Comparison of ENCODE assay signal across 23 cellular contexts in the genomic region with DNA sequence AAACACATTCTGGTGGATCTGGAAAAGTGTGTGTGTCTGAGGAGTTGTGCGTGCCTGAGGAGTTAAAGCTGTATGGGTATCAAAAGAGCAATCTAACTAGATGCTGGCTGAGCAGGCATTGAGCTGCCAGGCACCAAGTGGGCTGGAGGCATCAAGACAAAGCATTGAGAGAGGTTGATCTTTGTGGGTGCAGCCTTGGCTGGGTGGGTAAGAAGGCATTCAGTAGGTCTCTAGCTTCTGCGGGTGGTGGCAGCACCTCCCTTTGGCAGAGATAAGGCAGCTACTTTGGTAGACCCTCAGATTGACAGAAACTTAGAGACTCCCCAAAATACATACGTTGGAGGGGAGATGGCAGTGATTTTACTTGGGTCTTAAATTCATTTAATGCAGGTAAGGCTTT. TPM values are rescaled to one million over a fixed set of nuclear protein-coding genes. Genes with fewer than 3 reads are reported as not detected.
DNase-seq lines count a peak whose midpoint lies in the region; ATAC-seq and TF ChIP-seq lines count a peak whose summit lies in the region.
"Had no signal": no experiment of that assay in that cellular context is flagged by ENCODE, and none has a peak within 500 bp of the region (broad histone marks: within the 10 kb centered on the region; RNA-seq: fewer than 3 reads in every experiment).

No MANE protein-coding gene starts in this region.

- H3K36me3 ChIP-seq in IMR-90 (ENCODE audit: control insufficient read depth, insufficient read depth, low read length), result no peaks in the 10 kb centered on the region
- H3K36me3 ChIP-seq in neural progenitor cell, result no peaks in the 10 kb centered on the region
- no peaks in the 10 kb centered on the region for H3K36me3 ChIP-seq in upper lobe of right lung
- H3K36me3 ChIP-seq: BE2C had no signal

- H2AFZ ChIP-seq in IMR-90 (replicated peaks; ENCODE audit: low read length, poor library complexity) (no peak overlapping the region), neural progenitor cell (replicated peaks) (no peak overlapping the region)

- no peak overlapping the region for H3K27ac ChIP-seq in IMR-90 (ENCODE audit: insufficient read depth, low read length)
- H3K27ac ChIP-seq in neural progenitor cell, result no peak overlapping the region
- no peak overlapping the region for H3K27ac ChIP-seq in upper lobe of right lung

- CTCF ChIA-PET in IMR-90 (lab: Yijun Ruan, JAX), result interaction anchor here (0.8 kb wide), 1 partner anchor 180 kb away, joined by 3 read pairs; no protein-coding TSS in a partner anchor

- POLR2A ChIA-PET in IMR-90 (lab: Charles Lee; ENCODE audit: unreplicated experiment), result no interaction called here

- in situ Hi-C loops in IMR-90 (cut with MboI; ENCODE audit: low sequenced_read_pairs), result no loop called here

- 0 out of 2 replicates have a peak overlapping the region, but pooled peaks have one; percentile 5 for H3K4ac ChIP-seq in IMR-90 (ENCODE audit: low read depth, low read length)

- no peak for TF ChIP-seq RAD21 in IMR-90 (IDR thresholded peaks at IDR 0.05; ENCODE audit: low read length)

- H4K8ac ChIP-seq in IMR-90 (ENCODE audit: low read depth in 2 of 2, low read length in 2 of 2), result no peak overlapping the region

- dilution Hi-C loops in IMR-90 (cut with HindIII; ENCODE audit: low sequenced_read_pairs, unreplicated experiment), result no loop called here

- H3K9me3 ChIP-seq in IMR-90 (ENCODE audit: control insufficient read depth, insufficient read depth, low read length) (no peaks in the 10 kb centered on the region), neural progenitor cell (ENCODE audit: low read depth) (no peaks in the 10 kb centered on the region), upper lobe of right lung (no peaks in the 10 kb centered on the region)
- H3K9me3 ChIP-seq: BE2C had no signal

- H4K20me1 ChIP-seq in IMR-90 (ENCODE audit: insufficient read depth, low read length) (no peaks in the 10 kb centered on the region), neural progenitor cell (ENCODE audit: low read depth) (no peaks in the 10 kb centered on the region)

- no peak overlapping the region for H2AK9ac ChIP-seq in IMR-90 (replicated peaks; ENCODE audit: low read depth, low read length, poor library complexity)

- peak overlapping the region; percentile 59 for H2AK5ac ChIP-seq in IMR-90 (ENCODE audit: low read depth, low read length)

- TF ChIP-seq CTCF in IMR-90 (conservative IDR thresholded peaks at IDR 0.05; ENCODE audit: low read depth, low read length) (no peak), neural progenitor cell (IDR thresholded peaks at IDR 0.05) (no peak), upper lobe of right lung (IDR thresholded peaks at IDR 0.05) (no peak), foreskin fibroblast (IDR thresholded peaks at IDR 0.05; ENCODE audit: low read depth, low read length) (no peak)

- H3K27ac Mint-ChIP-seq in activated T-cell treated with anti-CD3 and anti-CD28 coated beads, Interleukin-2, amount 50 U/mL, for 24 hours, result no peak overlapping the region
- peak overlapping the region; percentile 65 for H3K27ac Mint-ChIP-seq in activated T-helper 17 cell treated with anti-CD3 and anti-CD28 coated beads, Interleukin-2, amount 50 U/mL, for 72 hours
- peak overlapping the region; percentile 24 for H3K27ac Mint-ChIP-seq in neural progenitor cell

- TF ChIP-seq POLR2A in IMR-90 (IDR thresholded peaks at IDR 0.05; ENCODE audit: low read depth, low read length), result no peak

- H3K23ac ChIP-seq in IMR-90 (ENCODE audit: low read depth, low read length), result no peak overlapping the region

- peaks cover 4% of the 10 kb centered on the region; the same call in 1 of the 2 replicates for H3K9me1 ChIP-seq in IMR-90 (ENCODE audit: insufficient read depth, low read length)

- H3K4me3 ChIP-seq in IMR-90 (ENCODE audit: insufficient read depth, low read depth, low read length) (no peak overlapping the region), neural progenitor cell (no peak overlapping the region), upper lobe of right lung (no peak overlapping the region), foreskin fibroblast (ENCODE audit: low read depth in 1 of 2, low read length in 2 of 2) (no peak overlapping the region)

- H2BK15ac ChIP-seq in IMR-90 (ENCODE audit: low read depth, low read length), result 0 out of 3 replicates have a peak overlapping the region, but pooled peaks have one; percentile 21

- H3K36me3 Mint-ChIP-seq in activated T-cell treated with anti-CD3 and anti-CD28 coated beads, Interleukin-2, amount 50 U/mL, for 24 hours (ENCODE audit: low read depth), result no peaks in the 10 kb centered on the region
- H3K36me3 Mint-ChIP-seq in activated T-helper 17 cell treated with anti-CD3 and anti-CD28 coated beads, Interleukin-2, amount 50 U/mL, for 72 hours (ENCODE audit: low read depth), result no peaks in the 10 kb centered on the region
- no peaks in the 10 kb centered on the region for H3K36me3 Mint-ChIP-seq in neural progenitor cell
- H3K36me3 Mint-ChIP-seq: CD4-positive, CD25-positive, alpha-beta regulatory T cell had no signal

- 100% methylated on average over 1 of the region's 3 CpGs; no CpG with 5 or more reads in 1 of the 2 experiments for WGBS in IMR-90 (ENCODE audit: extremely low coverage in 2 of 2, insufficient read length in 1 of 2), 2 experiments

- H3K4me1 Mint-ChIP-seq in activated T-cell treated with anti-CD3 and anti-CD28 coated beads, Interleukin-2, amount 50 U/mL, for 24 hours (ENCODE audit: low read depth), result peaks cover 13% of the 10 kb centered on the region
- H3K4me1 Mint-ChIP-seq in activated T-helper 17 cell treated with anti-CD3 and anti-CD28 coated beads, Interleukin-2, amount 50 U/mL, for 72 hours, result peaks cover 15% of the 10 kb centered on the region
- H3K4me1 Mint-ChIP-seq in neural progenitor cell, result peaks cover 37% of the 10 kb centered on the region

- intact Hi-C loops in IMR-90 (cut with micrococcal nuclease) (no loop called here), upper lobe of right lung (cut with DNase I) (no loop called here)

- peaks cover 15% of the 10 kb centered on the region for H3K27me3 Mint-ChIP-seq in activated T-cell treated with anti-CD3 and anti-CD28 coated beads, Interleukin-2, amount 50 U/mL, for 24 hours
- no peaks in the 10 kb centered on the region for H3K27me3 Mint-ChIP-seq in activated T-helper 17 cell treated with anti-CD3 and anti-CD28 coated beads, Interleukin-2, amount 50 U/mL, for 72 hours
- peaks cover 4% of the 10 kb centered on the region for H3K27me3 Mint-ChIP-seq in neural progenitor cell (ENCODE audit: insufficient read depth, low read depth)

- H2BK5ac ChIP-seq in IMR-90 (ENCODE audit: low read depth, low read length, poor library complexity, severe bottlenecking), result no peak overlapping the region

- peak overlapping the region; percentile 32; the same call in 1 of the 2 replicates for H2BK120ac ChIP-seq in IMR-90 (ENCODE audit: low read depth, low read length)

- H2BK20ac ChIP-seq in IMR-90 (ENCODE audit: low read depth, low read length), result peak overlapping the region; percentile 55; the same call in 1 of the 2 replicates

- no peak overlapping the region for H3K56ac ChIP-seq in IMR-90 (ENCODE audit: extremely low read depth, insufficient read depth, low read length)

- no peaks in the 10 kb centered on the region for H3K79me2 ChIP-seq in neural progenitor cell (ENCODE audit: low read depth)

- peaks cover 14% of the 10 kb centered on the region for H3K4me1 ChIP-seq in IMR-90 (ENCODE audit: control insufficient read depth, insufficient read depth, low read length)
- H3K4me1 ChIP-seq in neural progenitor cell, result no peaks in the 10 kb centered on the region
- peaks cover 37% of the 10 kb centered on the region for H3K4me1 ChIP-seq in upper lobe of right lung

- no peak overlapping the region for H3K14ac ChIP-seq in IMR-90 (replicated peaks; ENCODE audit: low read depth, low read length)

- no peak overlapping the region for H4K5ac ChIP-seq in IMR-90 (ENCODE audit: low read depth, low read length)

- peak; percentile 16 for DNase-seq in activated T-cell treated with anti-CD3 and anti-CD28 coated beads, Interleukin-2, amount 50 U/mL, for 1 hour
- DNase-seq in activated T-cell treated with anti-CD3 and anti-CD28 coated beads, Interleukin-2, amount 50 U/mL, for 24 hours, result no peak
- DNase-seq in IMR-90, result no peak
- no peak for DNase-seq in neural progenitor cell (ENCODE audit: low spot score)
- no peak for DNase-seq in upper lobe of right lung
- DNase-seq in foreskin melanocyte, result no peak
- no peak for DNase-seq in foreskin fibroblast
- DNase-seq: 8988T, ACHN, BE2C, COR-L47, Karpas-422, NCI-H1105, NCI-H1436 treated with DMSO at 0.1 percent for 48 hours, NCI-H187 treated with DMSO at 0.1 percent for 48 hours, NCI-H2171 treated with DMSO at 0.1 percent for 48 hours, NCI-H345, NCI-H510A treated with DMSO at 0.1 percent for 48 hours, NCI-H748 treated with DMSO at 0.1 percent for 48 hours, SIG-M5 had no signal

- ATAC-seq in IMR-90 (ENCODE audit: low read depth) (no peak), upper lobe of right lung (no peak)
- ATAC-seq in activated T-helper 17 cell treated with anti-CD3 and anti-CD28 coated beads, Interleukin-2, amount 50 U/mL, for 72 hours (replicated peaks), result no peak

- H3K9ac ChIP-seq in IMR-90 (ENCODE audit: low read depth, low read length), result no peak overlapping the region
- H3K9ac ChIP-seq in neural progenitor cell, result no peak overlapping the region

- H3K18ac ChIP-seq in IMR-90 (ENCODE audit: low read depth, low read length), result peak overlapping the region; percentile 13

- no peaks in the 10 kb centered on the region for H3F3A ChIP-seq in neural progenitor cell (ENCODE audit: low read depth)

- H4K91ac ChIP-seq in IMR-90 (ENCODE audit: insufficient read depth, low read depth, low read length), result peak overlapping the region; percentile 39; the same call in 1 of the 2 replicates

- H3K27me3 ChIP-seq in IMR-90 (ENCODE audit: control insufficient read depth, insufficient read depth, low read length) (no peaks in the 10 kb centered on the region), neural progenitor cell (no peaks in the 10 kb centered on the region), upper lobe of right lung (no peaks in the 10 kb centered on the region)
- H3K27me3 ChIP-seq: BE2C had no signal

- BruUV-seq in IMR-90 (replicated peaks; lab: Mats Ljungman, UMichigan), result no TSS peak

- H3K4me2 ChIP-seq in IMR-90 (ENCODE audit: low read depth, low read length) (no peak overlapping the region), neural progenitor cell (no peak overlapping the region)

- H3K79me1 ChIP-seq in IMR-90 (ENCODE audit: low read depth in 1 of 2, low read length in 2 of 2), result no peaks in the 10 kb centered on the region

- H3K4me3 Mint-ChIP-seq in activated T-cell treated with anti-CD3 and anti-CD28 coated beads, Interleukin-2, amount 50 U/mL, for 24 hours, result no peak overlapping the region
- peak overlapping the region; percentile 71 for H3K4me3 Mint-ChIP-seq in activated T-helper 17 cell treated with anti-CD3 and anti-CD28 coated beads, Interleukin-2, amount 50 U/mL, for 72 hours
- H3K4me3 Mint-ChIP-seq in neural progenitor cell, result no peak overlapping the region

- H3K9me3 Mint-ChIP-seq in activated T-cell treated with anti-CD3 and anti-CD28 coated beads, Interleukin-2, amount 50 U/mL, for 24 hours, result no peaks in the 10 kb centered on the region
- H3K9me3 Mint-ChIP-seq in activated T-helper 17 cell treated with anti-CD3 and anti-CD28 coated beads, Interleukin-2, amount 50 U/mL, for 72 hours, result no peaks in the 10 kb centered on the region
- no peaks in the 10 kb centered on the region for H3K9me3 Mint-ChIP-seq in neural progenitor cell

RNA-seq across cellular contexts. Expression of a gene that starts 15.8 kb away (rescaled TPM):
- total RNA-seq in IMR-90 (2012; rRNA removed) (not detected in 2 replicates), neural progenitor cell (ENCODE audit: low replicate concordance) (not detected in 2 replicates), upper lobe of right lung (not detected)
- polyA plus RNA-seq in IMR-90 (2012; rRNA removed), result not detected in 2 replicates
- polyA plus RNA-seq in IMR-90 (2012; cell fraction: cytosol; rRNA removed), result not detected in 2 replicates
- polyA plus RNA-seq in IMR-90 (2012; cell fraction: nucleus; rRNA removed; ENCODE audit: low replicate concordance), result not detected in 2 replicates
- total RNA-seq in activated T-helper 17 cell treated with anti-CD3 and anti-CD28 coated beads, Interleukin-2, amount 50 U/mL, for 72 hours, result not detected
- total RNA-seq: CD4-positive, CD25-positive, alpha-beta regulatory T cell; M059J had no signal
- polyA plus RNA-seq: CD4-positive, CD25-positive, alpha-beta regulatory T cell had no signal

RNA-seq across cellular contexts. Expression of a gene that starts 17.1 kb away (rescaled TPM):
- total RNA-seq in IMR-90 (2012; rRNA removed) (9.2 and 9.7 TPM in 2 replicates), neural progenitor cell (ENCODE audit: low replicate concordance) (0.19 and 0.21 TPM in 2 replicates), upper lobe of right lung (25.4 TPM)
- 2.6 and 3.3 TPM in 2 replicates for polyA plus RNA-seq in IMR-90 (2012; rRNA removed)
- polyA plus RNA-seq in IMR-90 (2012; cell fraction: cytosol; rRNA removed), result 1.3 and 1.5 TPM in 2 replicates
- polyA plus RNA-seq in IMR-90 (2012; cell fraction: nucleus; rRNA removed; ENCODE audit: low replicate concordance), result 2.7 and 23.1 TPM in 2 replicates
- 10 to 100 TPM in 1 of 2 donors, 1 to 10 TPM in 1; 2.5 to 10.6 TPM for total RNA-seq in activated T-helper 17 cell treated with anti-CD3 and anti-CD28 coated beads, Interleukin-2, amount 50 U/mL, for 72 hours
